7 cellular contexts compared by ENCODE assay signal in genomic region chr2:135532581-135532980, GRCh38. TPM values are rescaled to one million over a fixed set of nuclear protein-coding genes. Genes with fewer than 3 reads are reported as not detected.
DNase-seq lines count a peak whose midpoint lies in the region; ATAC-seq and TF ChIP-seq lines count a peak whose summit lies in the region.

No MANE protein-coding gene starts in this region.

- TF ChIP-seq EP300 in sigmoid colon (IDR thresholded peaks at IDR 0.05) = no peak

- peak overlapping the region; percentile 82 for H3K27ac ChIP-seq in epithelial cell of prostate
- H3K27ac ChIP-seq in sigmoid colon = peak overlapping the region in 3 of 4 donors; percentile 90 to 93 (median 91)

- no peak for DNase-seq in GM12865 (ENCODE audit: low read depth)
- DNase-seq in NT2/D1 (ENCODE audit: low read depth, low spot score) = no peak
- no peak for DNase-seq in epithelial cell of prostate (ENCODE audit: low read depth, low spot score)
- no peak for DNase-seq in sigmoid colon
- DNase-seq in stimulated activated CD4-positive, alpha-beta T cell treated with anti-CD3 and anti-CD28 coated beads, Interleukin-2, amount 100 ng/mL, for 24 hours = no peak
- DNase-seq in NCI-H774 (lab: John Stamatoyannopoulos, UW) = no peak
- DNase-seq in left colon = no peak

- TF ChIP-seq CTCF in GM12865 (IDR thresholded peaks at IDR 0.05; ENCODE audit: insufficient read depth, low read depth, low read length, missing control alignments) (no peak), sigmoid colon (IDR thresholded peaks at IDR 0.05) (no peak)

- intact Hi-C loops in sigmoid colon (cut with DNase I) = loop anchor here (5.0 to 10.0 kb wide), 2 partner anchors 480 to 1408 kb away; partner anchors contain the start of gene RAB3GAP1
- intact Hi-C loops in left colon (cut with DNase I, micrococcal nuclease) = no loop called here

- peak overlapping the region; percentile 39 for H3K9ac ChIP-seq in NT2/D1 (ENCODE audit: insufficient read length, low read depth)

- H3K9me3 ChIP-seq in NT2/D1 (ENCODE audit: insufficient read depth, low read length) = peaks cover 3% of the 10 kb centered on the region; the same call in 1 of the 2 replicates
- no peaks in the 10 kb centered on the region for H3K9me3 ChIP-seq in sigmoid colon

- H3K27me3 ChIP-seq in NT2/D1 (ENCODE audit: insufficient read depth, insufficient read length) (no peaks in the 10 kb centered on the region), sigmoid colon (no peaks in the 10 kb centered on the region)

- ATAC-seq in left colon = no peak

- no peak for TF ChIP-seq POLR2A in sigmoid colon (IDR thresholded peaks at IDR 0.05)

- WGBS in sigmoid colon, 2 donors = 57 to 65% methylated on average over 3 of the region's 3 CpGs

- H3K4me1 ChIP-seq in NT2/D1 (ENCODE audit: insufficient read depth, insufficient read length) = no peaks in the 10 kb centered on the region
- peaks cover 0 to 25% (median 6%) of the 10 kb centered on the region in 4 donors for H3K4me1 ChIP-seq in sigmoid colon

- H3K4me3 ChIP-seq in GM12865 (ENCODE audit: low read depth, low read length) (peak overlapping the region; percentile 65), NT2/D1 (ENCODE audit: insufficient read length, low read depth) (peak overlapping the region; percentile 87), sigmoid colon (peak overlapping the region in 1 of 4 donors; percentile 96)

- H3K36me3 ChIP-seq in NT2/D1 (ENCODE audit: insufficient read depth, insufficient read length, low read length) (peaks cover 6% of the 10 kb centered on the region), sigmoid colon (no peaks in the 10 kb centered on the region)

RNA-seq across cellular contexts. Expression of gene R3HDM1, which starts 1.3 kb away (rescaled TPM):
- total RNA-seq in sigmoid colon (10 to 100 TPM; 12.0 to 34.6 (median 15.8) TPM), left colon (10 to 100 TPM; 19.0 to 25.6 TPM)
- polyA plus RNA-seq in sigmoid colon = 10 to 100 TPM in 1 of 3 donors, 1 to 10 TPM in 2; 5.3 to 14.2 (median 6.6) TPM

RNA-seq across cellular contexts. Expression of gene ZRANB3, which starts 1.6 kb away (rescaled TPM):
- total RNA-seq in sigmoid colon (1 to 10 TPM; 2.5 to 7.2 (median 3.3) TPM), left colon (1 to 10 TPM; 3.2 to 3.5 TPM)
- polyA plus RNA-seq in sigmoid colon = 1 to 10 TPM; 1.2 to 3.2 (median 1.4) TPM
